ENCODE assay signal across 32 cellular contexts in genomic region chr16:75059411-75059810, GRCh38. TPM values are rescaled to one million over a fixed set of nuclear protein-coding genes. Genes with fewer than 3 reads are reported as not detected.
"Had no signal": no experiment of that assay in that cellular context is flagged by ENCODE, and none has a peak within 500 bp of the region (broad histone marks: within the 10 kb centered on the region; RNA-seq: fewer than 3 reads in every experiment).

No MANE protein-coding gene starts in this region.

- H3K36me3 ChIP-seq: adrenal gland had no signal

- DNase-seq: activated B cell treated with CpG ODN at 0.5 μM for 24 hours; activated CD4-positive, alpha-beta memory T cell treated with anti-CD3 and anti-CD28 coated beads, Interleukin-2, amount 10 ng/mL, durations not matched to agents 7 days and 5 days; activated CD4-positive, alpha-beta T cell treated with anti-CD3 and anti-CD28 coated beads for 1 hour; activated CD4-positive, alpha-beta T cell treated with anti-CD3 and anti-CD28 coated beads, Interleukin-2, amount 10 ng/mL, durations not matched to agents 7 days and 5 days; activated gamma-delta T cell; activated naive CD4-positive, alpha-beta T cell treated with anti-CD3 and anti-CD28 coated beads for 36 hours; activated T-cell treated with anti-CD3 and anti-CD28 coated beads for 4 hours; activated T-cell treated with anti-CD3 and anti-CD28 coated beads, Interleukin-2, amount 50 U/mL, for 48 hours; adrenal gland; anterior cingulate cortex; caudate nucleus; KG1; NCI-H1092; NCI-H1417 treated with DMSO at 0.1 percent for 48 hours; NCI-H1694; NCI-H2029; NCI-H2107; NCI-H2171 treated with DMSO at 0.1 percent for 48 hours; NCI-H226; NCI-H510A; NCI-H526 treated with DMSO at 0.1 percent for 48 hours; NCI-H82; OCI-M1; RPMI8226; T-cell; T-helper 2 cell; T1000 had no signal

- H3K27ac ChIP-seq: adrenal gland, SK-N-MC had no signal

- H3K4me3 ChIP-seq: adrenal gland, SK-N-MC had no signal

- H3K27me3 ChIP-seq: adrenal gland had no signal

- H3K9me3 ChIP-seq: adrenal gland had no signal

- ATAC-seq: activated T-helper 17 cell treated with anti-CD3 and anti-CD28 coated beads, Interleukin-2, amount 50 U/mL, for 72 hours; Panc1; Right ventricle myocardium inferior; T-cell had no signal

RNA-seq across cellular contexts. Expression of gene LDHD, which starts 57.2 kb away (rescaled TPM):
- total RNA-seq: activated B cell treated with CpG ODN at 0.5 μM for 24 hours; activated CD8-positive, alpha-beta memory T cell treated with anti-CD3 and anti-CD28 coated beads for 36 hours had no signal
